ENCODE assay signal across 2 cellular contexts in genomic region chr11:85602551-85603218, GRCh38.
TF ChIP-seq lines count a peak whose summit lies in the region.

No MANE protein-coding gene starts in this region.

TF ChIP-seq in HCT116, 20 proteins besides CTCF, POLR2A, EP300 and RAD21:
- TF ChIP-seq CEBPB (IDR thresholded peaks at IDR 0.05; ENCODE audit: low read depth), result 0 out of 2 replicates have a peak, but pooled peaks have one; percentile 16
- TF ChIP-seq ZFX (IDR thresholded peaks at IDR 0.05), result no peak
- no peak for TF ChIP-seq ELF1 (IDR thresholded peaks at IDR 0.05; ENCODE audit: borderline replicate concordance, low read depth)

TF ChIP-seq in K562, 482 proteins besides CTCF, POLR2A, EP300 and RAD21:
- TF ChIP-seq GATAD2B (IDR thresholded peaks at IDR 0.05; ENCODE audit: borderline replicate concordance) (no peak), CEBPG (CRISPR knock-in tag; IDR thresholded peaks at IDR 0.05) (no peak), CEBPG (tag; conservative IDR thresholded peaks at IDR 0.05 in 1 of 2, IDR thresholded peaks at IDR 0.05 in 1 of 2) (peak; percentile 77 to 91), CEBPB (tag; IDR thresholded peaks at IDR 0.05) (peak; percentile 91)
